In genomic region chr3:126540946-126541627, GRCh38 we compare ENCODE assay signal across 16 cellular contexts. TPM values are rescaled to one million over a fixed set of nuclear protein-coding genes. Genes with fewer than 3 reads are reported as not detected.
DNase-seq lines count a peak whose midpoint lies in the region; ATAC-seq and TF ChIP-seq lines count a peak whose summit lies in the region.
"Had no signal": no experiment of that assay in that cellular context is flagged by ENCODE, and none has a peak within 500 bp of the region (broad histone marks: within the 10 kb centered on the region; RNA-seq: fewer than 3 reads in every experiment).

No MANE protein-coding gene starts in this region.

- H3K27me3 Mint-ChIP-seq in activated CD4-positive, alpha-beta T cell treated with anti-CD3 and anti-CD28 coated beads for 36 hours: peaks cover 6% of the 10 kb centered on the region

- no peak overlapping the region for H2AFZ ChIP-seq in trophoblast cell (ENCODE audit: insufficient read depth, low read length, poor library complexity)

- no peak overlapping the region for H3K14ac ChIP-seq in trophoblast cell (ENCODE audit: low read length)

- CTCF ChIA-PET in activated CD4-positive, alpha-beta T cell treated with anti-CD3 and anti-CD28 coated beads for 36 hours (lab: Charles Lee): no interaction called here

- no peak overlapping the region for H3K27ac ChIP-seq in testis
- H3K27ac ChIP-seq in trophoblast cell (ENCODE audit: low read depth, low read length): no peak overlapping the region
- H3K27ac ChIP-seq: ascending aorta had no signal

- no peak for TF ChIP-seq POLR2A in testis (IDR thresholded peaks at IDR 0.05)

- H3K9me3 Mint-ChIP-seq in activated CD4-positive, alpha-beta T cell treated with anti-CD3 and anti-CD28 coated beads for 36 hours (ENCODE audit: low read depth): no peaks in the 10 kb centered on the region
- H3K9me3 Mint-ChIP-seq: effector memory CD8-positive, alpha-beta T cell had no signal

- H4K8ac ChIP-seq in trophoblast cell (ENCODE audit: low read depth, low read length): no peak overlapping the region

- no peaks in the 10 kb centered on the region for H3K36me3 ChIP-seq in testis (ENCODE audit: low read depth, missing control alignments)
- no peaks in the 10 kb centered on the region for H3K36me3 ChIP-seq in trophoblast cell (ENCODE audit: control insufficient read depth in 1 of 2, insufficient read depth in 2 of 2, low read length in 2 of 2)
- H3K36me3 ChIP-seq: ascending aorta had no signal

- H2BK5ac ChIP-seq in trophoblast cell (ENCODE audit: low read depth, low read length, poor library complexity): no peak overlapping the region

- H4K91ac ChIP-seq in trophoblast cell (ENCODE audit: low read depth, low read length): no peak overlapping the region

- no peak overlapping the region for H4K12ac ChIP-seq in trophoblast cell (ENCODE audit: low read depth, low read length)

- no peak overlapping the region for H3K23ac ChIP-seq in trophoblast cell (ENCODE audit: low read length)

- H3K4me3 ChIP-seq in testis (peak overlapping the region in 1 of 2 donors; percentile 43), trophoblast cell (ENCODE audit: low read depth, low read length) (no peak overlapping the region)
- H3K4me3 ChIP-seq: ascending aorta had no signal

- H2BK120ac ChIP-seq in trophoblast cell (ENCODE audit: insufficient read depth, low read length, poor library complexity): no peak overlapping the region

- intact Hi-C loops in activated CD4-positive, alpha-beta T cell treated with anti-CD3 and anti-CD28 coated beads for 36 hours (cut with DNase I, micrococcal nuclease): no loop called here
- intact Hi-C loops in left colon (cut with DNase I, micrococcal nuclease) (no loop called here), testis (cut with DNase I; ENCODE audit: low total_unique reads) (no loop called here)

- H3K18ac ChIP-seq in trophoblast cell (ENCODE audit: low read length): no peak overlapping the region

- no peak overlapping the region for H3K4me2 ChIP-seq in trophoblast cell (ENCODE audit: low read length)

- no peak for ATAC-seq in activated CD4-positive, alpha-beta T cell treated with anti-CD3 and anti-CD28 coated beads for 36 hours
- ATAC-seq in SK-N-SH treated with all-trans-retinoic acid at 6 μM for 48 hours: peak; percentile 8
- ATAC-seq in left colon: no peak
- ATAC-seq in GM18502 (IDR thresholded peaks at IDR 0.05; ENCODE audit: poor library complexity, unreplicated experiment): no peak
- ATAC-seq: effector memory CD8-positive, alpha-beta T cell had no signal

- no peaks in the 10 kb centered on the region for H3K4me1 Mint-ChIP-seq in activated CD4-positive, alpha-beta T cell treated with anti-CD3 and anti-CD28 coated beads for 36 hours

- no peak for TF ChIP-seq CTCF in testis (IDR thresholded peaks at IDR 0.05)

- POLR2A ChIA-PET in activated CD4-positive, alpha-beta T cell treated with anti-CD3 and anti-CD28 coated beads for 36 hours (lab: Charles Lee): no interaction called here

- no peak overlapping the region for H3K9ac ChIP-seq in trophoblast cell (ENCODE audit: low read length)

- no peak overlapping the region for H3K4ac ChIP-seq in trophoblast cell (ENCODE audit: low read depth, low read length)

- DNase-seq in activated CD4-positive, alpha-beta T cell treated with anti-CD3 and anti-CD28 coated beads for 1 hour: peak; percentile 4
- no peak for DNase-seq in activated CD4-positive, alpha-beta T cell treated with anti-CD3 and anti-CD28 coated beads for 36 hours
- DNase-seq in left colon: peak; percentile 2 to 14
- DNase-seq in testis: peak; percentile 12
- no peak for DNase-seq in trophoblast cell
- no peak for DNase-seq in putamen (ENCODE audit: low spot score)
- DNase-seq: effector memory CD8-positive, alpha-beta T cell; NCI-H2081 treated with DMSO at 0.1 percent for 48 hours had no signal

- 41 to 55% methylated on average over 21 to 22 of the region's 24 CpGs for WGBS in testis, 2 donors
- no CpG with 5 or more reads among the region's 24 CpGs for WGBS in trophoblast cell (ENCODE audit: extremely low coverage, insufficient coverage, insufficient read length)

- no peaks in the 10 kb centered on the region for H3K9me3 ChIP-seq in testis
- H3K9me3 ChIP-seq in trophoblast cell (ENCODE audit: insufficient read depth, low read depth, low read length): peaks cover 7% of the 10 kb centered on the region
- H3K9me3 ChIP-seq: ascending aorta had no signal

- H3K4me3 Mint-ChIP-seq in activated CD4-positive, alpha-beta T cell treated with anti-CD3 and anti-CD28 coated beads for 36 hours: no peak overlapping the region
- H3K4me3 Mint-ChIP-seq: effector memory CD8-positive, alpha-beta T cell had no signal

- H3K4me1 ChIP-seq in testis: no peaks in the 10 kb centered on the region
- no peaks in the 10 kb centered on the region for H3K4me1 ChIP-seq in trophoblast cell (ENCODE audit: control insufficient read depth in 1 of 2, insufficient read depth in 2 of 2, low read length in 2 of 2)
- H3K4me1 ChIP-seq: ascending aorta had no signal

- H3K27ac Mint-ChIP-seq in activated CD4-positive, alpha-beta T cell treated with anti-CD3 and anti-CD28 coated beads for 36 hours: no peak overlapping the region
- H3K27ac Mint-ChIP-seq: effector memory CD8-positive, alpha-beta T cell had no signal

- no peak overlapping the region for H2BK12ac ChIP-seq in trophoblast cell (ENCODE audit: low read length)

- H2AK5ac ChIP-seq in trophoblast cell (ENCODE audit: low read length): no peak overlapping the region

- H3K79me2 ChIP-seq in trophoblast cell (ENCODE audit: control insufficient read depth, insufficient read depth, low read length, poor library complexity): no peaks in the 10 kb centered on the region

- H3K79me1 ChIP-seq in trophoblast cell (ENCODE audit: low read length): no peaks in the 10 kb centered on the region

- no peaks in the 10 kb centered on the region for H3K27me3 ChIP-seq in testis
- H3K27me3 ChIP-seq in trophoblast cell (ENCODE audit: insufficient read depth, low read length): no peaks in the 10 kb centered on the region

- H3K36me3 Mint-ChIP-seq in activated CD4-positive, alpha-beta T cell treated with anti-CD3 and anti-CD28 coated beads for 36 hours (ENCODE audit: low read depth): no peaks in the 10 kb centered on the region

TF ChIP-seq in SK-N-SH treated with all-trans-retinoic acid at 6 μM for 48 hours, 23 proteins besides CTCF, POLR2A, EP300 and RAD21:
- TF ChIP-seq GLIS3 (CRISPR knock-in tag; IDR thresholded peaks at IDR 0.05) (no peak), PPARA (CRISPR knock-in tag; IDR thresholded peaks at IDR 0.05; ENCODE audit: borderline replicate concordance) (no peak), ESRRG (CRISPR knock-in tag; IDR thresholded peaks at IDR 0.05) (no peak), ZNF565 (CRISPR knock-in tag; conservative IDR thresholded peaks at IDR 0.05; ENCODE audit: low read depth) (no peak), ARNTL (CRISPR knock-in tag; IDR thresholded peaks at IDR 0.05; ENCODE audit: borderline replicate concordance, low read depth) (no peak), CSRNP3 (CRISPR knock-in tag; IDR thresholded peaks at IDR 0.05) (no peak), ZNF8 (CRISPR knock-in tag; IDR thresholded peaks at IDR 0.05) (no peak)

RNA-seq across cellular contexts. Expression of gene CHST13, which starts 17.1 kb away (rescaled TPM):
- not detected for total RNA-seq in activated CD4-positive, alpha-beta T cell treated with anti-CD3 and anti-CD28 coated beads for 36 hours
- total RNA-seq in left colon (1 to 10 TPM; 1.8 to 4.3 TPM), testis (10 to 100 TPM; 13.3 to 21.7 TPM)
- 21.4 TPM for polyA plus RNA-seq in testis (ENCODE audit: insufficient read depth, low read depth, low replicate concordance)
- not detected in 2 replicates for polyA plus RNA-seq in trophoblast cell (2013)
- total RNA-seq: ascending aorta, glomerular endothelial cell, lung microvascular endothelial cell, pulmonary artery endothelial cell had no signal

RNA-seq across cellular contexts. Expression of gene C3orf22, which starts 17.6 kb away (rescaled TPM):
- total RNA-seq in activated CD4-positive, alpha-beta T cell treated with anti-CD3 and anti-CD28 coated beads for 36 hours: not detected
- total RNA-seq in left colon (not detected), testis (10 to 100 TPM; 33.0 to 61.4 TPM)
- polyA plus RNA-seq in testis (ENCODE audit: insufficient read depth, low read depth, low replicate concordance): 42.2 TPM
- polyA plus RNA-seq in trophoblast cell (2013): not detected in 2 replicates
- total RNA-seq: ascending aorta, glomerular endothelial cell, H4, lung microvascular endothelial cell, pulmonary artery endothelial cell, subcutaneous adipose tissue had no signal

RNA-seq across cellular contexts. Expression of gene UROC1, which starts 23.5 kb away (rescaled TPM):
- total RNA-seq in activated CD4-positive, alpha-beta T cell treated with anti-CD3 and anti-CD28 coated beads for 36 hours: not detected
- not detected for total RNA-seq in left colon
- 1 to 10 TPM in 1 of 2 donors, under 1 TPM in 1; 0.25 to 1.0 TPM for total RNA-seq in testis
- polyA plus RNA-seq in testis (ENCODE audit: insufficient read depth, low read depth, low replicate concordance): 0.34 TPM
- not detected in 2 replicates for polyA plus RNA-seq in trophoblast cell (2013)
- total RNA-seq: ascending aorta, glomerular endothelial cell, H4, lung microvascular endothelial cell, pulmonary artery endothelial cell, subcutaneous adipose tissue had no signal

Comparison
In these comparisons a context has a peak if more than half of its experiments do, and no peak if none do; other contexts are left out.
1. DNase-seq: peak in activated CD4-positive, alpha-beta T cell treated with anti-CD3 and anti-CD28 coated beads for 1 hour (single experiment), left colon (2 of 2) and testis (single experiment); none in activated CD4-positive, alpha-beta T cell treated with anti-CD3 and anti-CD28 coated beads for 36 hours (single experiment), trophoblast cell (0 of 2) and putamen (single experiment).
2. RNA of gene C3orf22, which starts 17.6 kb away (total RNA-seq): 33.0 to 61.4 TPM in testis; not detected in activated CD4-positive, alpha-beta T cell treated with anti-CD3 and anti-CD28 coated beads for 36 hours and not detected in left colon; every median in the first group is over 10 times any median in the second.